8 cellular contexts compared by ENCODE assay signal in the genomic region with DNA sequence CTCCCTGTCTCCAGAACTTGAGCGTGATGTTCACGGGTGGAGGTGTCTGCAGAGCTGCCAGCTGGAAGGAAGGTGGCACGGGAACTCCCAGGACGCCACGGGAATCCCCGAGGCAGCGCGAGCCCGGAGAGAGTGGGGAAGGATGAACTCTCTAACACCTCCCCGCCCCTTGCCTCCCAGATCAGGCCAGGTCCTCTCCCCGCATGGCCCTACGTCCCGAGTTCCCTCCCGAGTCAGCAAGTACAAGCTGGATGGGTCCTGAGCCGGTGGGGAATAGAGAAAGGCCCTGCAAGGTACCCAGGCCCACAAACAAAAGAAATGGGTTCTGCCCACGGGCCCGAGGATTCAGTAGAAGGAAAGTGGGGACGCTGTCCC. TPM values are rescaled to one million over a fixed set of nuclear protein-coding genes. Genes with fewer than 3 reads are reported as not detected.
DNase-seq lines count a peak whose midpoint lies in the region; ATAC-seq and TF ChIP-seq lines count a peak whose summit lies in the region.
"Not testable (repeated sequence)": the region's sequence is repeated elsewhere in the genome, so short reads cannot be mapped to it uniquely, and the experiment has no call there.

No MANE protein-coding gene starts in this region.

- H3K23ac ChIP-seq in mesenchymal stem cell (ENCODE audit: low read length in 2 of 2): not testable (repeated sequence)

- H2AFZ ChIP-seq in mesenchymal stem cell (ENCODE audit: low read depth, low read length): not testable (repeated sequence)

- not testable (repeated sequence) for H3K36me3 ChIP-seq in esophagus (ENCODE audit: control insufficient read depth in 2 of 2, insufficient read depth in 2 of 2, low read length in 1 of 2); mesenchymal stem cell (ENCODE audit: control insufficient read depth in 1 of 2, insufficient read depth in 2 of 2, low read depth in 1 of 2, low read length in 2 of 2)

- peak overlapping the region in 1 of 2 donors; percentile 21 for H3K27ac ChIP-seq in esophagus (ENCODE audit: low read depth in 2 of 2, low read length in 1 of 2)
- not testable (repeated sequence) for H3K27ac ChIP-seq in mesenchymal stem cell (ENCODE audit: low read length, poor library complexity, severe bottlenecking)

- not testable (repeated sequence) for H3K9me3 ChIP-seq in esophagus (ENCODE audit: control insufficient read depth in 2 of 2, insufficient read depth in 1 of 2, low read depth in 1 of 2, low read length in 1 of 2); mesenchymal stem cell (ENCODE audit: control insufficient read depth, low read length)

- H4K8ac ChIP-seq in mesenchymal stem cell (ENCODE audit: low read length): peak overlapping the region; percentile 54

- not testable (repeated sequence) for TF ChIP-seq CTCF in AG10803 (conservative IDR thresholded peaks at IDR 0.05; ENCODE audit: low read length); LNCaP clone FGC (IDR thresholded peaks at IDR 0.05; ENCODE audit: control insufficient read depth, extremely low read depth, insufficient read depth)

- peak overlapping the region; percentile 76 for H3K4me3 Mint-ChIP-seq in activated CD8-positive, alpha-beta memory T cell treated with anti-CD3 and anti-CD28 coated beads, Interleukin-2, amount 10 ng/mL, durations not matched to agents 7 days and 5 days
- peak overlapping the region; percentile 67 for H3K4me3 Mint-ChIP-seq in stimulated activated effector memory CD8-positive, alpha-beta T cell treated with anti-CD3 and anti-CD28 coated beads, Interleukin-12 subunit alpha, Interleukin-12 subunit beta, amount 100 ng/mL, for 72 hours

- peak overlapping the region; percentile 47 for H3K4me3 ChIP-seq in AG10803 (ENCODE audit: low read length)
- peak overlapping the region; percentile 50; the same call in 1 of the 2 replicates for H3K4me3 ChIP-seq in LNCaP clone FGC (ENCODE audit: low read depth, low read length)
- H3K4me3 ChIP-seq in esophagus (ENCODE audit: low read depth in 1 of 2, low read length in 2 of 2): peak overlapping the region; percentile 38 to 54
- H3K4me3 ChIP-seq in mesenchymal stem cell (ENCODE audit: insufficient read depth in 1 of 2, low read depth in 1 of 2, low read length in 2 of 2): peak overlapping the region in 1 of 2 experiments; percentile 71

- H3K27me3 Mint-ChIP-seq in activated CD8-positive, alpha-beta memory T cell treated with anti-CD3 and anti-CD28 coated beads, Interleukin-2, amount 10 ng/mL, durations not matched to agents 7 days and 5 days: not testable (repeated sequence)

- peak; percentile 33 for ATAC-seq in GM18909 (IDR thresholded peaks at IDR 0.05; ENCODE audit: poor library complexity, unreplicated experiment)
- peak; percentile 40 for ATAC-seq in HG02678 (IDR thresholded peaks at IDR 0.05; ENCODE audit: unreplicated experiment)
- peak; percentile 45 for ATAC-seq in activated CD8-positive, alpha-beta memory T cell treated with anti-CD3 and anti-CD28 coated beads, Interleukin-2, amount 10 ng/mL, durations not matched to agents 7 days and 5 days
- peak; percentile 60 for ATAC-seq in stimulated activated effector memory CD8-positive, alpha-beta T cell treated with anti-CD3 and anti-CD28 coated beads, Interleukin-12 subunit alpha, Interleukin-12 subunit beta, amount 100 ng/mL, for 72 hours

- not testable (repeated sequence) for H4K91ac ChIP-seq in mesenchymal stem cell (ENCODE audit: low read length)

- not testable (repeated sequence) for H3K36me3 Mint-ChIP-seq in activated CD8-positive, alpha-beta memory T cell treated with anti-CD3 and anti-CD28 coated beads, Interleukin-2, amount 10 ng/mL, durations not matched to agents 7 days and 5 days; stimulated activated effector memory CD8-positive, alpha-beta T cell treated with anti-CD3 and anti-CD28 coated beads, Interleukin-12 subunit alpha, Interleukin-12 subunit beta, amount 100 ng/mL, for 72 hours

- peak overlapping the region; percentile 75 for H3K4me2 ChIP-seq in mesenchymal stem cell (ENCODE audit: low read length, poor library complexity, severe bottlenecking)

- CTCF ChIA-PET in activated CD8-positive, alpha-beta memory T cell treated with anti-CD3 and anti-CD28 coated beads, Interleukin-2, amount 10 ng/mL, durations not matched to agents 7 days and 5 days (lab: Charles Lee): interaction anchor here (2.8 kb wide), 1 partner anchor 84 kb away, joined by 10 read pairs; no protein-coding TSS in a partner anchor

- H3K18ac ChIP-seq in mesenchymal stem cell (ENCODE audit: low read depth in 1 of 2, low read length in 2 of 2): not testable (repeated sequence)

- H3K9ac ChIP-seq in mesenchymal stem cell (ENCODE audit: low read length): peak overlapping the region; percentile 48

- WGBS in esophagus, 2 donors: 1% methylated on average over 8 to 9 of the region's 18 CpGs
- WGBS in mesenchymal stem cell: 16% methylated on average over 9 of the region's 18 CpGs

- H3K4ac ChIP-seq in mesenchymal stem cell (ENCODE audit: low read depth in 1 of 2, low read length in 2 of 2): peak overlapping the region in 1 of 2 experiments; percentile 69

- DNase-seq in AG10803 (ENCODE audit: low read depth); LNCaP clone FGC (ENCODE audit: low read depth); activated CD8-positive, alpha-beta memory T cell treated with anti-CD3 and anti-CD28 coated beads, Interleukin-2, amount 10 ng/mL, durations not matched to agents 7 days and 5 days; stimulated activated effector memory CD8-positive, alpha-beta T cell treated with anti-CD3 and anti-CD28 coated beads, Interleukin-12 subunit alpha, Interleukin-12 subunit beta, amount 100 ng/mL, for 72 hours (ENCODE audit: low spot score in 2 of 2): not testable (repeated sequence)
- DNase-seq in mesenchymal stem cell: peak; percentile 6

- H2BK12ac ChIP-seq in mesenchymal stem cell (ENCODE audit: low read length in 2 of 2): not testable (repeated sequence)

- not testable (repeated sequence) for H3K27ac Mint-ChIP-seq in activated CD8-positive, alpha-beta memory T cell treated with anti-CD3 and anti-CD28 coated beads, Interleukin-2, amount 10 ng/mL, durations not matched to agents 7 days and 5 days; stimulated activated effector memory CD8-positive, alpha-beta T cell treated with anti-CD3 and anti-CD28 coated beads, Interleukin-12 subunit alpha, Interleukin-12 subunit beta, amount 100 ng/mL, for 72 hours

- H3K9me3 Mint-ChIP-seq in activated CD8-positive, alpha-beta memory T cell treated with anti-CD3 and anti-CD28 coated beads, Interleukin-2, amount 10 ng/mL, durations not matched to agents 7 days and 5 days (ENCODE audit: low read depth); stimulated activated effector memory CD8-positive, alpha-beta T cell treated with anti-CD3 and anti-CD28 coated beads, Interleukin-12 subunit alpha, Interleukin-12 subunit beta, amount 100 ng/mL, for 72 hours: not testable (repeated sequence)

- H2BK120ac ChIP-seq in mesenchymal stem cell (ENCODE audit: low read depth, low read length): not testable (repeated sequence)

- H3K27me3 ChIP-seq in esophagus (ENCODE audit: control insufficient read depth in 1 of 2, insufficient read depth in 2 of 2, low read length in 2 of 2); mesenchymal stem cell (ENCODE audit: control insufficient read depth in 1 of 2, insufficient read depth in 1 of 2, low read length in 2 of 2): not testable (repeated sequence)

- H2BK5ac ChIP-seq in mesenchymal stem cell (ENCODE audit: low read depth, low read length, poor library complexity, severe bottlenecking): not testable (repeated sequence)

- H3K4me1 ChIP-seq in esophagus (ENCODE audit: control insufficient read depth in 2 of 2, insufficient read depth in 2 of 2, low read length in 1 of 2); mesenchymal stem cell (ENCODE audit: control insufficient read depth, insufficient read depth, low read depth, low read length): not testable (repeated sequence)

- H2AK5ac ChIP-seq in mesenchymal stem cell (ENCODE audit: low read length, severe bottlenecking): not testable (repeated sequence)

- peaks cover 35% of the 10 kb centered on the region for H3K4me1 Mint-ChIP-seq in activated CD8-positive, alpha-beta memory T cell treated with anti-CD3 and anti-CD28 coated beads, Interleukin-2, amount 10 ng/mL, durations not matched to agents 7 days and 5 days
- H3K4me1 Mint-ChIP-seq in stimulated activated effector memory CD8-positive, alpha-beta T cell treated with anti-CD3 and anti-CD28 coated beads, Interleukin-12 subunit alpha, Interleukin-12 subunit beta, amount 100 ng/mL, for 72 hours: peaks cover 30% of the 10 kb centered on the region

- not testable (repeated sequence) for H3K14ac ChIP-seq in mesenchymal stem cell (ENCODE audit: low read length in 2 of 2)

- H2BK15ac ChIP-seq in mesenchymal stem cell (ENCODE audit: low read depth, poor library complexity, severe bottlenecking): not testable (repeated sequence)

- not testable (repeated sequence) for H3K79me1 ChIP-seq in mesenchymal stem cell (replicated peaks; ENCODE audit: low read length, poor library complexity, severe bottlenecking)

RNA-seq across cellular contexts. Expression of a gene that starts 17.8 kb away (rescaled TPM):
- total RNA-seq in activated CD8-positive, alpha-beta memory T cell treated with anti-CD3 and anti-CD28 coated beads, Interleukin-2, amount 10 ng/mL, durations not matched to agents 7 days and 5 days: 10 to 100 TPM; 16.0 to 19.4 TPM
- polyA plus RNA-seq in esophagus: 10 to 100 TPM; 32.9 to 43.5 TPM
- polyA plus RNA-seq in mesenchymal stem cell (2013, experiment 1 of 2): 33.0 TPM
- polyA plus RNA-seq in mesenchymal stem cell (2013, experiment 2 of 2): 34.1 TPM

RNA-seq across cellular contexts. Expression of a gene that starts 45.3 kb away (rescaled TPM):
- total RNA-seq in activated CD8-positive, alpha-beta memory T cell treated with anti-CD3 and anti-CD28 coated beads, Interleukin-2, amount 10 ng/mL, durations not matched to agents 7 days and 5 days: 1 to 10 TPM; 2.9 to 3.3 TPM
- polyA plus RNA-seq in esophagus: 1 to 10 TPM in 1 of 2 donors, under 1 TPM in 1; 0.55 to 2.3 TPM
- polyA plus RNA-seq in mesenchymal stem cell (2013, experiment 1 of 2): 0.04 TPM
- polyA plus RNA-seq in mesenchymal stem cell (2013, experiment 2 of 2): 0.01 TPM

RNA-seq across cellular contexts. Expression of a gene that starts 52.9 kb away (rescaled TPM):
- 10 to 100 TPM; 15.5 to 20.7 TPM for total RNA-seq in activated CD8-positive, alpha-beta memory T cell treated with anti-CD3 and anti-CD28 coated beads, Interleukin-2, amount 10 ng/mL, durations not matched to agents 7 days and 5 days
- polyA plus RNA-seq in esophagus: 10 to 100 TPM; 39.2 to 56.4 TPM
- 27.2 TPM for polyA plus RNA-seq in mesenchymal stem cell (2013, experiment 1 of 2)
- 24.9 TPM for polyA plus RNA-seq in mesenchymal stem cell (2013, experiment 2 of 2)
